Comparison of ENCODE assay signal across 14 cellular contexts in genomic region chr11:83720675-83721074, GRCh38.
"Had no signal": no experiment of that assay in that cellular context is flagged by ENCODE, and none has a peak within 500 bp of the region (broad histone marks: within the 10 kb centered on the region; RNA-seq: fewer than 3 reads in every experiment).

No MANE protein-coding gene starts in this region.

- H3K4me3 ChIP-seq: heart left ventricle, mucosa of descending colon, spleen, tibial nerve had no signal

- H3K36me3 ChIP-seq: heart left ventricle, spleen, tibial nerve had no signal

- H3K9me3 ChIP-seq: heart left ventricle, mucosa of descending colon, spleen, tibial nerve had no signal

- DNase-seq: heart left ventricle; hippocampal formation; mucosa of descending colon; naive thymus-derived CD8-positive, alpha-beta T cell; posterior cingulate gyrus; spleen; stimulated activated CD4-positive, alpha-beta T cell treated with anti-CD3 and anti-CD28 coated beads, Interleukin-15, amount 100 ng/mL, for 24 hours; stimulated activated CD4-positive, alpha-beta T cell treated with anti-CD3 and anti-CD28 coated beads, Interleukin-1b, Interleukin-23, amount 100 ng/mL, for 48 hours; stimulated activated CD4-positive, alpha-beta T cell treated with anti-CD3 and anti-CD28 coated beads, Interleukin-4, amount 100 ng/mL, for 24 hours had no signal

- FAIRE-seq: colon, endothelial cell of umbilical vein, frontal cortex, islet of Langerhans had no signal

- H3K27ac ChIP-seq: heart left ventricle, spleen, tibial nerve had no signal

- H3K27me3 ChIP-seq: heart left ventricle, spleen, tibial nerve had no signal
